ENCODE assay signal across 9 cellular contexts in the genomic region with DNA sequence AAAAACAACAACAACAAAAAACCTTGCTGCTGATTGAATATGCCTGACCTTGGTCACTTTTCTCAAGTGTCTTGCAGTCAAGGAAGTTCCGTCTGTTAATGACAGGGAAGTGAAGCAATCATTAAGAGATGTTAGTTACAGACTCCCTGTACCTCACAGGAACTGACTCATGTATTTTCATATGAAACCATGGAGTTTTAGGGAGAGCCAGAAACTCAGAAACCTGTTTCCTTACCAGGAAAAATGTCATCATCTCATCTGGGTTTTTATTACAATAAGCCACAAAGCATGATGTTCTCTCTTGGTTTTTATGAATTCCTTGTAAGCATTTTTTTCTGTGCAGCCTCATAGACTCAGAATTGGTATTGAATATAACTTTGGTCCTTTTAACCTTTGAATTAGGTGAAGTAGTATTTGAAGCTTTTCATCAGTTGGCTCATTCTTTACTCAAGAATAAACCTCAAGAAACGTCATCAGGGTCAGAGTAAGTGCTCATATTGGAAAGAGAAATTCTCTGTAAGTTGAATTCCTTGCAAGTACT. TPM values are rescaled to one million over a fixed set of nuclear protein-coding genes. Genes with fewer than 3 reads are reported as not detected.
DNase-seq lines count a peak whose midpoint lies in the region; ATAC-seq, FAIRE-seq and TF ChIP-seq lines count a peak whose summit lies in the region.
"Had no signal": no experiment of that assay in that cellular context is flagged by ENCODE, and none has a peak within 500 bp of the region (broad histone marks: within the 10 kb centered on the region; RNA-seq: fewer than 3 reads in every experiment).

No MANE protein-coding gene starts in this region.

- H3K27ac ChIP-seq in lower lobe of right lung, result peak overlapping the region; percentile 75

- peak; percentile 29 for DNase-seq in AG08396 (ENCODE audit: low spot score)
- DNase-seq in NCI-H226, result peak; percentile 71
- DNase-seq in bronchial epithelial cell (ENCODE audit: low read depth), result peak; percentile 95
- no peak for DNase-seq in lower lobe of right lung
- DNase-seq in NAMALWA (ENCODE audit: low spot score), result no peak
- no peak for DNase-seq in DMS 273 (lab: John Stamatoyannopoulos, UW; ENCODE audit: unreplicated experiment)
- DNase-seq in NCI-H345 (lab: John Stamatoyannopoulos, UW), result no peak
- DNase-seq: NCI-H187 treated with DMSO at 0.1 percent for 48 hours had no signal

- peaks cover 5% of the 10 kb centered on the region for H3K36me3 Mint-ChIP-seq in stimulated activated memory B cell treated with anti-CD40 and anti-IgM and Interleukin-4, amounts not matched to agents 10 μg/mL and 1 μg/mL and 100 μg/mL, for 72 hours

- H3K27ac Mint-ChIP-seq in stimulated activated memory B cell treated with anti-CD40 and anti-IgM and Interleukin-4, amounts not matched to agents 10 μg/mL and 1 μg/mL and 100 μg/mL, for 72 hours, result no peak overlapping the region

- H3K4me3 Mint-ChIP-seq in stimulated activated memory B cell treated with anti-CD40 and anti-IgM and Interleukin-4, amounts not matched to agents 10 μg/mL and 1 μg/mL and 100 μg/mL, for 72 hours, result no peak overlapping the region

- intact Hi-C loops in lower lobe of right lung (cut with DNase I), result no loop called here

- H3K9me3 Mint-ChIP-seq in stimulated activated memory B cell treated with anti-CD40 and anti-IgM and Interleukin-4, amounts not matched to agents 10 μg/mL and 1 μg/mL and 100 μg/mL, for 72 hours, result no peaks in the 10 kb centered on the region

- H3K4me1 ChIP-seq in lower lobe of right lung, result peaks cover 55% of the 10 kb centered on the region

- H3K4me1 Mint-ChIP-seq in stimulated activated memory B cell treated with anti-CD40 and anti-IgM and Interleukin-4, amounts not matched to agents 10 μg/mL and 1 μg/mL and 100 μg/mL, for 72 hours, result peaks cover 21% of the 10 kb centered on the region

- H3K27me3 ChIP-seq in bronchial epithelial cell (ENCODE audit: control insufficient read depth, insufficient read depth, low read length), result no peaks in the 10 kb centered on the region
- H3K27me3 ChIP-seq in lower lobe of right lung (ENCODE audit: low read depth), result no peaks in the 10 kb centered on the region

- no peaks in the 10 kb centered on the region for H3K9me3 ChIP-seq in lower lobe of right lung

- no peak for FAIRE-seq in bronchial epithelial cell (lab: Jason Lieb, UNC)

- no peak for TF ChIP-seq CTCF in bronchial epithelial cell (IDR thresholded peaks at IDR 0.05; ENCODE audit: insufficient read depth, low read length, severe bottlenecking)
- TF ChIP-seq CTCF in lower lobe of right lung (IDR thresholded peaks at IDR 0.05), result no peak

- no peaks in the 10 kb centered on the region for H3K27me3 Mint-ChIP-seq in stimulated activated memory B cell treated with anti-CD40 and anti-IgM and Interleukin-4, amounts not matched to agents 10 μg/mL and 1 μg/mL and 100 μg/mL, for 72 hours

- H3K4me3 ChIP-seq in bronchial epithelial cell (ENCODE audit: low read depth, low read length) (no peak overlapping the region), lower lobe of right lung (no peak overlapping the region)

- peak; percentile 85 to 88 for ATAC-seq in lower lobe of right lung
- ATAC-seq in stimulated activated memory B cell treated with anti-CD40 and anti-IgM and Interleukin-4, amounts not matched to agents 10 μg/mL and 1 μg/mL and 100 μg/mL, for 72 hours, result no peak

- H3K36me3 ChIP-seq in bronchial epithelial cell (ENCODE audit: control insufficient read depth, insufficient read depth, low read length) (no peaks in the 10 kb centered on the region), lower lobe of right lung (no peaks in the 10 kb centered on the region)

RNA-seq across cellular contexts. Expression of a gene that starts 10.3 kb away (rescaled TPM):
- total RNA-seq in bronchial epithelial cell (40.8 and 47.9 TPM in 2 replicates), lower lobe of right lung (23.3 TPM)

RNA-seq across cellular contexts. Expression of a gene that starts 10.7 kb away (rescaled TPM):
- total RNA-seq in bronchial epithelial cell (14.0 and 17.8 TPM in 2 replicates), lower lobe of right lung (20.7 TPM)

Comparison
In these comparisons a context has a peak if more than half of its experiments do, and no peak if none do; other contexts are left out.
1. DNase-seq: peak in AG08396 (single experiment), NCI-H226 (single experiment) and bronchial epithelial cell (single experiment); none in lower lobe of right lung (single experiment), NAMALWA (single experiment), DMS 273 (single experiment) and NCI-H345 (single experiment).